Comparison of ENCODE assay signal across 9 cellular contexts in genomic region chr1:155082301-155082940, GRCh38. TPM values are rescaled to one million over a fixed set of nuclear protein-coding genes. Genes with fewer than 3 reads are reported as not detected.
DNase-seq lines count a peak whose midpoint lies in the region; ATAC-seq lines count a peak whose summit lies in the region.
"Had no signal": no experiment of that assay in that cellular context is flagged by ENCODE, and none has a peak within 500 bp of the region (broad histone marks: within the 10 kb centered on the region; RNA-seq: fewer than 3 reads in every experiment).

No MANE protein-coding gene starts in this region.

- H3K14ac ChIP-seq in trophoblast cell (ENCODE audit: low read length), result no peak overlapping the region

- no peaks in the 10 kb centered on the region for H3K36me3 ChIP-seq in effector memory CD4-positive, alpha-beta T cell (ENCODE audit: control insufficient read depth, insufficient read depth, low read length)
- no peaks in the 10 kb centered on the region for H3K36me3 ChIP-seq in trophoblast cell (ENCODE audit: control insufficient read depth in 1 of 2, insufficient read depth in 2 of 2, low read length in 2 of 2)

- no peak for ATAC-seq in GM18498 (IDR thresholded peaks at IDR 0.05; ENCODE audit: unreplicated experiment)
- ATAC-seq in HG02759 (IDR thresholded peaks at IDR 0.05; ENCODE audit: unreplicated experiment), result no peak

- H4K12ac ChIP-seq in trophoblast cell (ENCODE audit: low read depth, low read length), result no peak overlapping the region

- H3K4me3 ChIP-seq in effector memory CD4-positive, alpha-beta T cell (ENCODE audit: insufficient read depth, low read depth, low read length, poor library complexity, severe bottlenecking), result peak overlapping the region; percentile 29
- H3K4me3 ChIP-seq in trophoblast cell (ENCODE audit: low read depth, low read length), result no peak overlapping the region

- H2BK120ac ChIP-seq in trophoblast cell (ENCODE audit: insufficient read depth, low read length, poor library complexity), result no peak overlapping the region

- DNase-seq in NCI-H1417 (lab: John Stamatoyannopoulos, UW) (peak in 2 of 3 experiments; percentile 62 to 73), NCI-H1417 treated with DMSO at 0.1 percent for 48 hours (lab: John Stamatoyannopoulos, UW) (no peak), NCI-H526 (lab: John Stamatoyannopoulos, UW) (peak; percentile 58 to 89), trophoblast cell (no peak), NCI-H1092 (lab: John Stamatoyannopoulos, UW) (no peak)
- DNase-seq in effector memory CD4-positive, alpha-beta T cell, result no peak
- DNase-seq: ACHN had no signal

- no peaks in the 10 kb centered on the region for H3K9me3 ChIP-seq in effector memory CD4-positive, alpha-beta T cell (ENCODE audit: control insufficient read depth, low read length)
- H3K9me3 ChIP-seq in trophoblast cell (ENCODE audit: insufficient read depth, low read depth, low read length), result peaks cover 8% of the 10 kb centered on the region

- no peak overlapping the region for H3K27ac ChIP-seq in effector memory CD4-positive, alpha-beta T cell (ENCODE audit: insufficient read depth, low read length, poor library complexity, severe bottlenecking)
- no peak overlapping the region for H3K27ac ChIP-seq in trophoblast cell (ENCODE audit: low read depth, low read length)

- no CpG with 5 or more reads among the region's 34 CpGs for WGBS in trophoblast cell (ENCODE audit: extremely low coverage, insufficient coverage, insufficient read length)

- H3K79me1 ChIP-seq in trophoblast cell (ENCODE audit: low read length), result peaks cover 5% of the 10 kb centered on the region

- H3K9ac ChIP-seq in trophoblast cell (ENCODE audit: low read length), result no peak overlapping the region

- peak overlapping the region; percentile 33 for H3K4me2 ChIP-seq in trophoblast cell (ENCODE audit: low read length)

- no peaks in the 10 kb centered on the region for H3K79me2 ChIP-seq in trophoblast cell (ENCODE audit: control insufficient read depth, insufficient read depth, low read length, poor library complexity)

- H2AFZ ChIP-seq in trophoblast cell (ENCODE audit: insufficient read depth, low read length, poor library complexity), result no peak overlapping the region

- no peak overlapping the region for H4K8ac ChIP-seq in trophoblast cell (ENCODE audit: low read depth, low read length)

- H3K18ac ChIP-seq in trophoblast cell (ENCODE audit: low read length), result no peak overlapping the region

- peaks cover 42% of the 10 kb centered on the region for H3K27me3 ChIP-seq in effector memory CD4-positive, alpha-beta T cell (replicated peaks; ENCODE audit: control insufficient read depth, insufficient read depth, low read length, poor library complexity, severe bottlenecking)
- H3K27me3 ChIP-seq in trophoblast cell (ENCODE audit: insufficient read depth, low read length), result peaks cover 51% of the 10 kb centered on the region

- H2AK5ac ChIP-seq in trophoblast cell (ENCODE audit: low read length), result no peak overlapping the region

- H4K91ac ChIP-seq in trophoblast cell (ENCODE audit: low read depth, low read length), result no peak overlapping the region

- H3K23ac ChIP-seq in trophoblast cell (ENCODE audit: low read length), result no peak overlapping the region

- H2BK12ac ChIP-seq in trophoblast cell (ENCODE audit: low read length), result no peak overlapping the region

- H2BK5ac ChIP-seq in trophoblast cell (ENCODE audit: low read depth, low read length, poor library complexity), result no peak overlapping the region

- H3K4me1 ChIP-seq in effector memory CD4-positive, alpha-beta T cell (ENCODE audit: control insufficient read depth, insufficient read depth, low read length, poor library complexity, severe bottlenecking), result peaks cover 65% of the 10 kb centered on the region
- peaks cover 29 to 41% of the 10 kb centered on the region in 2 experiments for H3K4me1 ChIP-seq in trophoblast cell (ENCODE audit: control insufficient read depth in 1 of 2, insufficient read depth in 2 of 2, low read length in 2 of 2)

- no peak overlapping the region for H3K4ac ChIP-seq in trophoblast cell (ENCODE audit: low read depth, low read length)

RNA-seq across cellular contexts. Expression of gene EFNA3, which starts 3.8 kb away (rescaled TPM):
- 2.5 and 2.7 TPM in 2 replicates for polyA plus RNA-seq in trophoblast cell (2013)

RNA-seq across cellular contexts. Expression of gene EFNA4, which starts 18.9 kb away (rescaled TPM):
- 16.4 and 16.6 TPM in 2 replicates for polyA plus RNA-seq in trophoblast cell (2013)

RNA-seq across cellular contexts. Expression of gene ADAM15, which starts 31.3 kb away (rescaled TPM):
- 16.6 and 17.0 TPM in 2 replicates for polyA plus RNA-seq in trophoblast cell (2013)

RNA-seq across cellular contexts. Expression of gene EFNA1, which starts 45.3 kb away (rescaled TPM):
- polyA plus RNA-seq in trophoblast cell (2013), result 81.6 and 84.2 TPM in 2 replicates

RNA-seq across cellular contexts. Expression of gene DCST1, which starts 48.8 kb away (rescaled TPM):
- 0.22 and 0.26 TPM in 2 replicates for polyA plus RNA-seq in trophoblast cell (2013)

Comparison
In these comparisons a context has a peak if more than half of its experiments do, and no peak if none do; other contexts are left out.
1. DNase-seq: peak in NCI-H1417 (2 of 3) and NCI-H526 (2 of 2); none in NCI-H1417 treated with DMSO at 0.1 percent for 48 hours (single experiment), effector memory CD4-positive, alpha-beta T cell (0 of 3), trophoblast cell (0 of 2) and NCI-H1092 (single experiment).